Comparison of ENCODE assay signal across 10 cellular contexts in the genomic region with DNA sequence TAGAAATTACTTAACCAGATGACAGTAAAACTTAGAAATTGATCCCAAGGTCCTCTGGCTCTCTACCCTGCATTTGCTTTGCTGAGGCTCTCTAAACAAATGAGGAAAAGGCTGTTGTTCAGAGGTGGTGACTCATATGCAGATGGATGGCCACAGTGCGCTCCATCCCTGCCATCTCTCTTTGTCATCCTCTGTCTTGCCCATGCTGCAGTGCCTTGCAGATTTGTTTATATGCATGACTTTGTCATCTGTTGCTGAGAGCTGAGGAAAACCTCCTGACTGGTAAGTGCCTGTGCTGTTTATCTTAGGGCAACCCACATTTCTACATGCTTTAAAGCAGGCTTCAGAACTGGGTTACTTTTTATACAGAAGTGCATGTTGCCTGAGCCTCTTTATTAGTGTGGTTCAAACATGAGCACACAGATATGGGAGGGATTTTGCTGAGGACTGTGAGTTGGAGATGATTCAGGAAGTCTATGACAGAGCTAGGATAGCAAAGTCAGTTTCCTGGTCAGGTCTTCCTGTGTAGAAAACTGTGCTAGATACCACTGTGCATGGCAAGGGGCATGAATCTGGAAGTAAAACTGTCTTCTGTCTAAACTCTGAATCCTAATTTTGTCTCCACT. TPM values are rescaled to one million over a fixed set of nuclear protein-coding genes. Genes with fewer than 3 reads are reported as not detected.
DNase-seq lines count a peak whose midpoint lies in the region; ATAC-seq and TF ChIP-seq lines count a peak whose summit lies in the region.
"Had no signal": no experiment of that assay in that cellular context is flagged by ENCODE, and none has a peak within 500 bp of the region (broad histone marks: within the 10 kb centered on the region; RNA-seq: fewer than 3 reads in every experiment).

No MANE protein-coding gene starts in this region.

- H3K4me1 ChIP-seq in SJSA1 (replicated peaks), result no peaks in the 10 kb centered on the region
- peaks cover 32% of the 10 kb centered on the region for H3K4me1 ChIP-seq in psoas muscle
- peaks cover 6 to 20% of the 10 kb centered on the region in 2 donors for H3K4me1 ChIP-seq in neuronal stem cell (ENCODE audit: control insufficient read depth in 2 of 2, insufficient read depth in 1 of 2, low read depth in 1 of 2, low read length in 2 of 2)

- DNase-seq in EH (ENCODE audit: low read depth) (peak; percentile 97), SJSA1 (ENCODE audit: low read depth in 1 of 2, low spot score in 2 of 2) (peak; percentile 25 to 46), foreskin melanocyte (peak; percentile 73), psoas muscle (no peak), neuronal stem cell (ENCODE audit: low spot score) (no peak), DMS 273 treated with DMSO at 0.1 percent for 48 hours (lab: John Stamatoyannopoulos, UW) (no peak), activated gamma-delta T cell (lab: John Stamatoyannopoulos, UW) (no peak)
- DNase-seq: effector CD8-positive, alpha-beta T cell had no signal

- H3K27me3 ChIP-seq in SJSA1 (replicated peaks), result no peaks in the 10 kb centered on the region
- H3K27me3 ChIP-seq in psoas muscle (ENCODE audit: insufficient read depth in 3 of 3, low read length in 2 of 3), result no peaks in the 10 kb centered on the region
- peaks cover 0 to 3% (median 0%) of the 10 kb centered on the region in 3 experiments for H3K27me3 ChIP-seq in neuronal stem cell (ENCODE audit: control insufficient read depth in 3 of 3, insufficient read depth in 3 of 3, low read depth in 1 of 3, low read length in 3 of 3)

- no peak overlapping the region for H2BK5ac ChIP-seq in neuronal stem cell (ENCODE audit: low read length)

- H3K27ac ChIP-seq in SJSA1, result no peak overlapping the region
- peak overlapping the region; percentile 69 for H3K27ac ChIP-seq in psoas muscle
- H3K27ac ChIP-seq in neuronal stem cell (replicated peaks; ENCODE audit: low read length), result no peak overlapping the region
- H3K27ac ChIP-seq: HL-60 had no signal

- no peak overlapping the region for H2BK120ac ChIP-seq in neuronal stem cell (ENCODE audit: low read depth, low read length)

- H2BK12ac ChIP-seq in neuronal stem cell (ENCODE audit: low read length), result no peak overlapping the region

- H2AK5ac ChIP-seq in neuronal stem cell (ENCODE audit: low read depth, low read length), result no peak overlapping the region

- no peak overlapping the region for H3K14ac ChIP-seq in neuronal stem cell (ENCODE audit: low read length)

- no peaks in the 10 kb centered on the region for H3K9me3 ChIP-seq in SJSA1 (replicated peaks)
- peaks cover under 1% of the 10 kb centered on the region for H3K9me3 ChIP-seq in psoas muscle
- peaks cover 2 to 9% of the 10 kb centered on the region in 2 donors for H3K9me3 ChIP-seq in neuronal stem cell (replicated peaks in 1 of 2; ENCODE audit: control insufficient read depth in 2 of 2, insufficient read depth in 1 of 2, low read depth in 1 of 2, low read length in 2 of 2)

- no peak overlapping the region for H2AFZ ChIP-seq in neuronal stem cell (ENCODE audit: low read length)

- intact Hi-C loops in psoas muscle (cut with DNase I), result no loop called here

- H2BK15ac ChIP-seq in neuronal stem cell (ENCODE audit: low read length), result no peak overlapping the region

- no peak overlapping the region for H3K9ac ChIP-seq in neuronal stem cell (ENCODE audit: low read depth, low read length, poor library complexity)

- no peak overlapping the region for H4K8ac ChIP-seq in neuronal stem cell (ENCODE audit: low read depth, low read length)

- H3K36me3 ChIP-seq in SJSA1 (no peaks in the 10 kb centered on the region), psoas muscle (ENCODE audit: insufficient read depth in 1 of 2, low read depth in 1 of 2) (no peaks in the 10 kb centered on the region), neuronal stem cell (replicated peaks in 1 of 2; ENCODE audit: control insufficient read depth in 2 of 2, insufficient read depth in 2 of 2, low read length in 2 of 2) (peaks cover 2 to 18% of the 10 kb centered on the region in 2 donors)

- 26 to 81% (median 78%) methylated on average over 1 of the region's 1 CpG for WGBS in psoas muscle, 3 donors
- no CpG with 5 or more reads among the region's 1 CpG for whole genome bisulfite sequencing in neuronal stem cell (ENCODE audit: extremely low coverage in 2 of 2, insufficient read length in 2 of 2, insufficient replicate concordance in 1 of 2), 2 donors

- H3K4ac ChIP-seq in neuronal stem cell (ENCODE audit: low read length), result no peak overlapping the region

- no peak overlapping the region for H3K4me2 ChIP-seq in neuronal stem cell (ENCODE audit: insufficient read depth, low read length, poor library complexity, severe bottlenecking)

- H3K18ac ChIP-seq in neuronal stem cell (ENCODE audit: low read length), result no peak overlapping the region

- ATAC-seq in psoas muscle (peak; percentile 34 to 67 (median 47)), HG03045 (IDR thresholded peaks at IDR 0.05; ENCODE audit: unreplicated experiment) (no peak)

- H4K91ac ChIP-seq in neuronal stem cell (ENCODE audit: low read depth, low read length, poor library complexity), result no peak overlapping the region

- no peaks in the 10 kb centered on the region for H3K79me1 ChIP-seq in neuronal stem cell (ENCODE audit: low read depth, low read length)

- no peak overlapping the region for H3K23ac ChIP-seq in neuronal stem cell (ENCODE audit: low read depth, low read length, poor library complexity)

- H3K4me3 ChIP-seq in SJSA1 (no peak overlapping the region), psoas muscle (no peak overlapping the region), neuronal stem cell (ENCODE audit: low read length in 2 of 2) (no peak overlapping the region)

- no peak for TF ChIP-seq CTCF in psoas muscle (IDR thresholded peaks at IDR 0.05)

RNA-seq across cellular contexts. Expression of a gene that starts 57.4 kb away (rescaled TPM):
- 1.7 and 2.4 TPM in 2 replicates for total RNA-seq in SJSA1 (2014; rRNA removed; shearing (Covaris generic))
- 10 to 100 TPM in 1 of 4 donors, 1 to 10 TPM in 3; 2.4 to 12.7 (median 7.7) TPM for total RNA-seq in psoas muscle
- polyA plus RNA-seq in psoas muscle, result 1 to 10 TPM; 3.0 to 5.8 (median 3.9) TPM
- polyA plus RNA-seq in neuronal stem cell (2013, experiment 1 of 2), result 40.3 TPM
- polyA plus RNA-seq in neuronal stem cell (2013, experiment 2 of 2), result 41.3 TPM

Comparison
In these comparisons a context has a peak if more than half of its experiments do, and no peak if none do; other contexts are left out.
1. DNase-seq: peak in EH (single experiment), SJSA1 (2 of 2) and foreskin melanocyte (single experiment); none in psoas muscle (0 of 2), neuronal stem cell (single experiment), DMS 273 treated with DMSO at 0.1 percent for 48 hours (single experiment) and activated gamma-delta T cell (single experiment).